ENCODE assay signal across 12 cellular contexts in genomic region chr4:9994246-9994847, GRCh38. TPM values are rescaled to one million over a fixed set of nuclear protein-coding genes. Genes with fewer than 3 reads are reported as not detected.
DNase-seq lines count a peak whose midpoint lies in the region; ATAC-seq and TF ChIP-seq lines count a peak whose summit lies in the region.
"Had no signal": no experiment of that assay in that cellular context is flagged by ENCODE, and none has a peak within 500 bp of the region (broad histone marks: within the 10 kb centered on the region; RNA-seq: fewer than 3 reads in every experiment).

No MANE protein-coding gene starts in this region.

- TF ChIP-seq CTCF in heart left ventricle (IDR thresholded peaks at IDR 0.05) (no peak), esophagus muscularis mucosa (IDR thresholded peaks at IDR 0.05) (no peak)

- H3K4me1 ChIP-seq in heart left ventricle (peaks cover 0 to 6% (median 0%) of the 10 kb centered on the region in 12 donors), esophagus muscularis mucosa (no peaks in the 10 kb centered on the region)

- H3K36me3 ChIP-seq in heart left ventricle (no peaks in the 10 kb centered on the region), esophagus muscularis mucosa (peaks cover 0 to 20% (median 0%) of the 10 kb centered on the region in 4 donors)

- H3K27ac Mint-ChIP-seq in activated naive CD8-positive, alpha-beta T cell treated with anti-CD3 and anti-CD28 coated beads, Interleukin-2, amount 50 U/mL, for 24 hours = no peak overlapping the region

- H3K36me3 Mint-ChIP-seq in activated naive CD8-positive, alpha-beta T cell treated with anti-CD3 and anti-CD28 coated beads, Interleukin-2, amount 50 U/mL, for 24 hours (ENCODE audit: low read depth) = peaks cover 2% of the 10 kb centered on the region

- intact Hi-C loops in heart left ventricle (cut with DNase I) (no loop called here), esophagus muscularis mucosa (cut with DNase I) (no loop called here)

- no peaks in the 10 kb centered on the region for H3K9me3 ChIP-seq in heart left ventricle
- H3K9me3 ChIP-seq in esophagus muscularis mucosa = no peaks in the 10 kb centered on the region

- no peaks in the 10 kb centered on the region for H3K27me3 Mint-ChIP-seq in activated naive CD8-positive, alpha-beta T cell treated with anti-CD3 and anti-CD28 coated beads, Interleukin-2, amount 50 U/mL, for 24 hours

- no peaks in the 10 kb centered on the region for H3K27me3 ChIP-seq in heart left ventricle
- H3K27me3 ChIP-seq in esophagus muscularis mucosa = no peaks in the 10 kb centered on the region

- H3K4me3 Mint-ChIP-seq in activated naive CD8-positive, alpha-beta T cell treated with anti-CD3 and anti-CD28 coated beads, Interleukin-2, amount 50 U/mL, for 24 hours = no peak overlapping the region

- TF ChIP-seq POLR2A in heart left ventricle (IDR thresholded peaks at IDR 0.05) = no peak
- no peak for TF ChIP-seq POLR2A in esophagus muscularis mucosa (IDR thresholded peaks at IDR 0.05; ENCODE audit: low read depth)

- TF ChIP-seq EP300 in esophagus muscularis mucosa (IDR thresholded peaks at IDR 0.05) = no peak

- WGBS in heart left ventricle, 4 donors = 90 to 95% (median 90%) methylated on average over 3 of the region's 3 CpGs
- WGBS in esophagus muscularis mucosa = 96% methylated on average over 3 of the region's 3 CpGs

- ATAC-seq in GM18861 (IDR thresholded peaks at IDR 0.05; ENCODE audit: unreplicated experiment) = peak; percentile 60
- peak; percentile 44 for ATAC-seq in GM21360 (IDR thresholded peaks at IDR 0.05; ENCODE audit: unreplicated experiment)
- ATAC-seq in HG03135 (IDR thresholded peaks at IDR 0.05; ENCODE audit: unreplicated experiment) = peak; percentile 64
- ATAC-seq in activated naive CD8-positive, alpha-beta T cell treated with anti-CD3 and anti-CD28 coated beads, Interleukin-2, amount 50 U/mL, for 24 hours = peak; percentile 22
- ATAC-seq in heart left ventricle = no peak

- H3K27ac ChIP-seq in heart left ventricle (no peak overlapping the region), esophagus muscularis mucosa (replicated peaks in 1 of 4) (no peak overlapping the region)

- no peaks in the 10 kb centered on the region for H3K9me3 Mint-ChIP-seq in activated naive CD8-positive, alpha-beta T cell treated with anti-CD3 and anti-CD28 coated beads, Interleukin-2, amount 50 U/mL, for 24 hours

- H3K4me3 ChIP-seq in heart left ventricle = no peak overlapping the region
- no peak overlapping the region for H3K4me3 ChIP-seq in esophagus muscularis mucosa

- H3K4me1 Mint-ChIP-seq in activated naive CD8-positive, alpha-beta T cell treated with anti-CD3 and anti-CD28 coated beads, Interleukin-2, amount 50 U/mL, for 24 hours = peaks cover 15% of the 10 kb centered on the region

- no peak for DNase-seq in activated naive CD8-positive, alpha-beta T cell treated with anti-CD3 and anti-CD28 coated beads, Interleukin-2, amount 50 U/mL, for 24 hours
- DNase-seq in SKM-1 (lab: John Stamatoyannopoulos, UW; ENCODE audit: unreplicated experiment) (no peak), heart left ventricle (no peak), putamen (ENCODE audit: low spot score) (no peak), esophagus muscularis mucosa (ENCODE audit: extremely low spot score) (no peak)
- DNase-seq: activated CD8-positive, alpha-beta memory T cell treated with anti-CD3 and anti-CD28 coated beads, Interleukin-2, amount 50 U/mL, for 4 hours; COR-L47; NCI-H524 treated with DMSO at 0.1 percent for 48 hours had no signal

RNA-seq across cellular contexts. Expression of gene SLC2A9, which starts 26.9 kb away (rescaled TPM):
- 10 to 100 TPM in 1 of 9 donors, 1 to 10 TPM in 8; 1.6 to 15.1 (median 5.9) TPM for total RNA-seq in heart left ventricle
- 1 to 10 TPM; 2.1 to 3.1 TPM for polyA plus RNA-seq in heart left ventricle
- total RNA-seq in esophagus muscularis mucosa = 10 to 100 TPM in 1 of 4 donors, 1 to 10 TPM in 3; 5.6 to 10.5 (median 6.5) TPM
- polyA plus RNA-seq: neural cell had no signal

Comparison
In these comparisons a context has a peak if more than half of its experiments do, and no peak if none do; other contexts are left out.
1. ATAC-seq: peak in GM18861 (single experiment), GM21360 (single experiment), HG03135 (single experiment) and activated naive CD8-positive, alpha-beta T cell treated with anti-CD3 and anti-CD28 coated beads, Interleukin-2, amount 50 U/mL, for 24 hours (single experiment); none in heart left ventricle (0 of 4).